ENCODE assay signal across 8 cellular contexts in the genomic region with DNA sequence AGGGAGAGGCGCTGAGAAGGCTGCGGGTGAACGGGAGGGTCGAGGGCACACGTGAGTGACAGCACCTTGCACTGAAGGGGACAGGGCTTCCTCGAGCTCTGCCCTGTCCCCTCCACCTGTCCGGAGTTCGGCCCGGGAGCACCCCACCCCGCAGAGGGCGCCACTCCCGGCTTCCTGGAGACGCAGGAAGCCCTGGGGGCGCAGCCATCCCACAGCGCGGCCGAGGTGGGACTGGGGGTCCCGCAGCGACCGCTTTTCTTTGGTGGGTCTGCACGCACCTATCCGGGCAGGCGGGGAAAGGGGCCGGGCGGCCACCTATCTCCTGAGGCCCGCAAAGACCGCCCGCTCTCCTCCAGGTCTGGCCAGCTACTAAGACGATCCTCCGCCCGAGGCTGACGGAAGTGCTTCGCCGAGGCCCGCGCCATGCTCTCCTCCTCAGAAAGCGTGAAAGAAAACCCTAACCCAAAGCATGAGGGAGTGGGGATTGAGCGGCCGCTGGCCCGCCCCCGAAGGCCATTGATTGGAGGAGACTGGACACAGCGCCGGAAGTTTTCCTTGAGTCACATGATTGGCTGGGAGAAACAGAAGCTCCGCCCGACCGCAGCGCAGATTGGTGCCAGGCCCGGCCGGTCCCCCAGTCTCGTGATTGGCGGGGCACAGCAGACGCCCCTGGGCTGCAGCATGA. TPM values are rescaled to one million over a fixed set of nuclear protein-coding genes. Genes with fewer than 3 reads are reported as not detected.
DNase-seq lines count a peak whose midpoint lies in the region; ATAC-seq and TF ChIP-seq lines count a peak whose summit lies in the region.

No MANE protein-coding gene starts in this region.

- peak overlapping the region; percentile 86 for H3K4me2 ChIP-seq in trophoblast cell (ENCODE audit: low read length)

- H3K27ac Mint-ChIP-seq in activated naive CD8-positive, alpha-beta T cell treated with anti-CD3 and anti-CD28 coated beads, Interleukin-2, amount 50 U/mL, for 24 hours: peak overlapping the region; percentile 98
- peak overlapping the region; percentile 98 for H3K27ac Mint-ChIP-seq in type B pancreatic cell

- H3K9me3 ChIP-seq in trophoblast cell (ENCODE audit: insufficient read depth, low read depth, low read length): no peaks in the 10 kb centered on the region

- peaks cover 24% of the 10 kb centered on the region for H3K36me3 Mint-ChIP-seq in activated naive CD8-positive, alpha-beta T cell treated with anti-CD3 and anti-CD28 coated beads, Interleukin-2, amount 50 U/mL, for 24 hours (ENCODE audit: low read depth)
- peaks cover 16% of the 10 kb centered on the region for H3K36me3 Mint-ChIP-seq in type B pancreatic cell

- peaks cover 4% of the 10 kb centered on the region for H3K79me2 ChIP-seq in trophoblast cell (ENCODE audit: control insufficient read depth, insufficient read depth, low read length, poor library complexity)

- intact Hi-C loops in cardiac septum (cut with DNase I): loop anchor here (5.0 kb wide), 1 partner anchor 51 kb away; no protein-coding TSS in a partner anchor

- peak overlapping the region; percentile 61 for H2AFZ ChIP-seq in trophoblast cell (ENCODE audit: insufficient read depth, low read length, poor library complexity)

- H3K27ac ChIP-seq in trophoblast cell (ENCODE audit: low read depth, low read length): peak overlapping the region; percentile 92

- peak overlapping the region; percentile 17 for H3K4ac ChIP-seq in trophoblast cell (ENCODE audit: low read depth, low read length)

- peak overlapping the region; percentile 70 for H3K9ac ChIP-seq in trophoblast cell (ENCODE audit: low read length)

- no peak overlapping the region for H2BK12ac ChIP-seq in trophoblast cell (ENCODE audit: low read length)

- no peaks in the 10 kb centered on the region for H3K27me3 ChIP-seq in trophoblast cell (ENCODE audit: insufficient read depth, low read length)

- peak overlapping the region; percentile 79 for H4K12ac ChIP-seq in trophoblast cell (ENCODE audit: low read depth, low read length)

- H3K4me1 Mint-ChIP-seq in activated naive CD8-positive, alpha-beta T cell treated with anti-CD3 and anti-CD28 coated beads, Interleukin-2, amount 50 U/mL, for 24 hours: peaks cover 19% of the 10 kb centered on the region
- H3K4me1 Mint-ChIP-seq in type B pancreatic cell (ENCODE audit: unreplicated experiment): no peaks in the 10 kb centered on the region

- H2AK5ac ChIP-seq in trophoblast cell (ENCODE audit: low read length): peak overlapping the region; percentile 7

- H3K4me3 Mint-ChIP-seq in activated naive CD8-positive, alpha-beta T cell treated with anti-CD3 and anti-CD28 coated beads, Interleukin-2, amount 50 U/mL, for 24 hours: peak overlapping the region; percentile 95
- peak overlapping the region; percentile 100 for H3K4me3 Mint-ChIP-seq in type B pancreatic cell

- TF ChIP-seq CTCF in type B pancreatic cell (conservative IDR thresholded peaks at IDR 0.05): peak; percentile 54

- WGBS in trophoblast cell (ENCODE audit: extremely low coverage, insufficient coverage, insufficient read length): no CpG with 5 or more reads among the region's 52 CpGs

- peaks cover 12% of the 10 kb centered on the region for H3K79me1 ChIP-seq in trophoblast cell (ENCODE audit: low read length)

- H3K18ac ChIP-seq in trophoblast cell (ENCODE audit: low read length): peak overlapping the region; percentile 37

- peak overlapping the region; percentile 74 for H4K8ac ChIP-seq in trophoblast cell (ENCODE audit: low read depth, low read length)

- H3K4me3 ChIP-seq in trophoblast cell (ENCODE audit: low read depth, low read length): peak overlapping the region; percentile 66

- H2BK120ac ChIP-seq in trophoblast cell (ENCODE audit: insufficient read depth, low read length, poor library complexity): peak overlapping the region; percentile 74

- H3K36me3 ChIP-seq in trophoblast cell (ENCODE audit: control insufficient read depth in 1 of 2, insufficient read depth in 2 of 2, low read length in 2 of 2): peaks cover 10 to 25% of the 10 kb centered on the region in 2 experiments

- peak overlapping the region; percentile 50 for H3K14ac ChIP-seq in trophoblast cell (ENCODE audit: low read length)

- TF ChIP-seq POLR2A in GM10847 (IDR thresholded peaks at IDR 0.05; ENCODE audit: extremely low read depth, insufficient read length): peak; percentile 65

- H2BK5ac ChIP-seq in trophoblast cell (ENCODE audit: low read depth, low read length, poor library complexity): peak overlapping the region; percentile 71

- H3K27me3 Mint-ChIP-seq in activated naive CD8-positive, alpha-beta T cell treated with anti-CD3 and anti-CD28 coated beads, Interleukin-2, amount 50 U/mL, for 24 hours: no peaks in the 10 kb centered on the region
- H3K27me3 Mint-ChIP-seq in type B pancreatic cell: no peaks in the 10 kb centered on the region

- peak; percentile 91 for DNase-seq in NCI-H1105 (lab: John Stamatoyannopoulos, UW)
- DNase-seq in SKM-1 treated with dmso at 0.1 percent for 144 hours (lab: John Stamatoyannopoulos, UW; ENCODE audit: unreplicated experiment): peak; percentile 97
- peak; percentile 96 for DNase-seq in activated naive CD8-positive, alpha-beta T cell treated with anti-CD3 and anti-CD28 coated beads, Interleukin-2, amount 50 U/mL, for 24 hours
- DNase-seq in cardiac septum (ENCODE audit: low spot score): peak; percentile 97
- DNase-seq in trophoblast cell: peak; percentile 97 to 98
- DNase-seq in type B pancreatic cell (ENCODE audit: extremely low spot score, unreplicated experiment): peak; percentile 96

- H3K23ac ChIP-seq in trophoblast cell (ENCODE audit: low read length): no peak overlapping the region

- H3K9me3 Mint-ChIP-seq in activated naive CD8-positive, alpha-beta T cell treated with anti-CD3 and anti-CD28 coated beads, Interleukin-2, amount 50 U/mL, for 24 hours: no peaks in the 10 kb centered on the region
- H3K9me3 Mint-ChIP-seq in type B pancreatic cell: no peaks in the 10 kb centered on the region

- peaks cover 7% of the 10 kb centered on the region in 2 experiments for H3K4me1 ChIP-seq in trophoblast cell (ENCODE audit: control insufficient read depth in 1 of 2, insufficient read depth in 2 of 2, low read length in 2 of 2)

- peak; percentile 90 for ATAC-seq in HG02610 (IDR thresholded peaks at IDR 0.05; ENCODE audit: unreplicated experiment)
- peak; percentile 96 for ATAC-seq in activated naive CD8-positive, alpha-beta T cell treated with anti-CD3 and anti-CD28 coated beads, Interleukin-2, amount 50 U/mL, for 24 hours

- peak overlapping the region; percentile 84 for H4K91ac ChIP-seq in trophoblast cell (ENCODE audit: low read depth, low read length)

RNA-seq across cellular contexts. Expression of a gene that starts 34.4 kb away (rescaled TPM):
- total RNA-seq in cardiac septum (22.2 TPM), type B pancreatic cell (ENCODE audit: low replicate concordance) (41.4 and 52.7 TPM in 2 replicates)
- 23.7 and 23.9 TPM in 2 replicates for polyA plus RNA-seq in trophoblast cell (2013)

RNA-seq across cellular contexts. Expression of a gene that starts 57.8 kb away (rescaled TPM):
- total RNA-seq in cardiac septum (24.2 TPM), type B pancreatic cell (ENCODE audit: low replicate concordance) (8.5 and 37.2 TPM in 2 replicates)
- 28.0 and 29.6 TPM in 2 replicates for polyA plus RNA-seq in trophoblast cell (2013)

Comparison
In these comparisons a context has a peak if more than half of its experiments do, and no peak if none do; other contexts are left out.
1. Peak in every context shown above with its lines: DNase-seq, ATAC-seq, H3K4me3 ChIP-seq and H3K27ac ChIP-seq.